ENCODE assay signal across 1 cellular context in the genomic region with DNA sequence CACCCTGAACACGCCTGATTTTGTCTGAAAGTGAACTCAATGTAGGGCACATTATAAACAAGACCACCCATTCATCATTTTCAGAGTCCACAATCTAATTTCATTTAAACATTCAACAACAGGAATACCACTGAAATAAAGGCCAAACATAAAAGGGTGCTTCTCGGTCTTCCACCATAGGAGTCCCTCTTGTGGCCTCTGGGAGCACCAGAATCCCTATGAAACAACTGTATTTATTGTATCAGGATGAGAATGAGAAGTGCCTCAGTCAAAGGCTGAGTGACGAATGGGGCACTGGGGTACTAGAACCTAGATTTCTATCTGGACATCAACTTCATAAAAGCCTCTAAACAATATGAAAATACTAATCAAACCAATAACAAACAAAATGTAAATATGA.
TF ChIP-seq lines count a peak whose summit lies in the region.

No MANE protein-coding gene starts in this region.

TF ChIP-seq in GM23338, 12 proteins besides CTCF, POLR2A, EP300 and RAD21 (continued from another document):
- TF ChIP-seq EZH2 (IDR thresholded peaks at IDR 0.05; ENCODE audit: low read depth, unreplicated experiment) (no peak), NANOG (IDR thresholded peaks at IDR 0.05; ENCODE audit: borderline replicate concordance) (no peak), ZNF114 (CRISPR knock-in tag; IDR thresholded peaks at IDR 0.05) (no peak)
- TF ChIP-seq, protein P1, sequence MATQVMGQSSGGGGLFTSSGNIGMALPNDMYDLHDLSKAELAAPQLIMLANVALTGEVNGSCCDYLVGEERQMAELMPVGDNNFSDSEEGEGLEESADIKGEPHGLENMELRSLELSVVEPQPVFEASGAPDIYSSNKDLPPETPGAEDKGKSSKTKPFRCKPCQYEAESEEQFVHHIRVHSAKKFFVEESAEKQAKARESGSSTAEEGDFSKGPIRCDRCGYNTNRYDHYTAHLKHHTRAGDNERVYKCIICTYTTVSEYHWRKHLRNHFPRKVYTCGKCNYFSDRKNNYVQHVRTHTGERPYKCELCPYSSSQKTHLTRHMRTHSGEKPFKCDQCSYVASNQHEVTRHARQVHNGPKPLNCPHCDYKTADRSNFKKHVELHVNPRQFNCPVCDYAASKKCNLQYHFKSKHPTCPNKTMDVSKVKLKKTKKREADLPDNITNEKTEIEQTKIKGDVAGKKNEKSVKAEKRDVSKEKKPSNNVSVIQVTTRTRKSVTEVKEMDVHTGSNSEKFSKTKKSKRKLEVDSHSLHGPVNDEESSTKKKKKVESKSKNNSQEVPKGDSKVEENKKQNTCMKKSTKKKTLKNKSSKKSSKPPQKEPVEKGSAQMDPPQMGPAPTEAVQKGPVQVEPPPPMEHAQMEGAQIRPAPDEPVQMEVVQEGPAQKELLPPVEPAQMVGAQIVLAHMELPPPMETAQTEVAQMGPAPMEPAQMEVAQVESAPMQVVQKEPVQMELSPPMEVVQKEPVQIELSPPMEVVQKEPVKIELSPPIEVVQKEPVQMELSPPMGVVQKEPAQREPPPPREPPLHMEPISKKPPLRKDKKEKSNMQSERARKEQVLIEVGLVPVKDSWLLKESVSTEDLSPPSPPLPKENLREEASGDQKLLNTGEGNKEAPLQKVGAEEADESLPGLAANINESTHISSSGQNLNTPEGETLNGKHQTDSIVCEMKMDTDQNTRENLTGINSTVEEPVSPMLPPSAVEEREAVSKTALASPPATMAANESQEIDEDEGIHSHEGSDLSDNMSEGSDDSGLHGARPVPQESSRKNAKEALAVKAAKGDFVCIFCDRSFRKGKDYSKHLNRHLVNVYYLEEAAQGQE (IDR thresholded peaks at IDR 0.05; ENCODE audit: unreplicated experiment) = no peak
